Comparison of ENCODE assay signal across 1 cellular context in genomic region chr3:61045169-61045568, GRCh38.
DNase-seq lines count a peak whose midpoint lies in the region; ATAC-seq, FAIRE-seq and TF ChIP-seq lines count a peak whose summit lies in the region.
"Not testable (repeated sequence)": the region's sequence is repeated elsewhere in the genome, so short reads cannot be mapped to it uniquely, and the experiment has no call there.

No MANE protein-coding gene starts in this region.

- not testable (repeated sequence) for H3K36me3 ChIP-seq in HepG2 (replicated peaks in 1 of 2; ENCODE audit: control insufficient read depth in 1 of 2, insufficient read depth in 2 of 2, low read length in 2 of 2)

- H3K4me3 ChIP-seq in HepG2 (replicated peaks in 1 of 3; ENCODE audit: insufficient read depth in 1 of 3, low read depth in 2 of 3, low read length in 3 of 3): not testable (repeated sequence)

- not testable (repeated sequence) for TF ChIP-seq CTCF in HepG2 (CRISPR knock-in tag; IDR thresholded peaks at IDR 0.05)

- ATAC-seq in HepG2: not testable (repeated sequence)

- not testable (repeated sequence) for FAIRE-seq in HepG2 (lab: Jason Lieb, UNC)

- not testable (repeated sequence) for H3K4me1 ChIP-seq in HepG2 (ENCODE audit: insufficient read depth, low read length)

- not testable (repeated sequence) for H2AFZ ChIP-seq in HepG2 (ENCODE audit: low read length)

- not testable (repeated sequence) for H3K79me2 ChIP-seq in HepG2 (ENCODE audit: insufficient read depth, low read length)

- TF ChIP-seq EP300 in HepG2 (IDR thresholded peaks at IDR 0.05; ENCODE audit: low read depth in 2 of 2, low read length in 2 of 2); HepG2 (CRISPR knock-in tag; IDR thresholded peaks at IDR 0.05; ENCODE audit: borderline replicate concordance): not testable (repeated sequence)

- not testable (repeated sequence) for H3K9ac ChIP-seq in HepG2 (ENCODE audit: insufficient read depth, low read depth, low read length)

- in situ Hi-C loops in HepG2 (cut with HindIII; ENCODE audit: extremely low pct_ligation_motif_present, low pct_unique_long_range_greater_than_20kb): not testable (repeated sequence)

- POLR2A ChIA-PET in HepG2 (lab: Yijun Ruan, JAX): not testable (repeated sequence)

- not testable (repeated sequence) for DNase-seq in HepG2 (ENCODE audit: low spot score)

- H3K4me2 ChIP-seq in HepG2 (ENCODE audit: low read depth, low read length): not testable (repeated sequence)

- CTCF ChIA-PET in HepG2 (lab: Yijun Ruan, JAX; ENCODE audit: low intra/inter-chr PET ratio, low total read pairs): not testable (repeated sequence)

- H3K9me3 ChIP-seq in HepG2 (ENCODE audit: low read length): not testable (repeated sequence)

- not testable (repeated sequence) for H3K27ac ChIP-seq in HepG2 (ENCODE audit: extremely low read length, insufficient read depth, low read length)

- not testable (repeated sequence) for H4K20me1 ChIP-seq in HepG2 (ENCODE audit: insufficient read depth, low read length)

- H3K27me3 ChIP-seq in HepG2 (ENCODE audit: control insufficient read depth in 1 of 2, insufficient read depth in 2 of 2, low read length in 2 of 2): not testable (repeated sequence)

- not testable (repeated sequence) for TF ChIP-seq POLR2A in HepG2 (IDR thresholded peaks at IDR 0.05; ENCODE audit: insufficient read depth in 1 of 2, low read depth in 2 of 2, low read length in 2 of 2)

- not testable (repeated sequence) for BruUV-seq in HepG2 (replicated peaks; lab: Mats Ljungman, UMichigan)

- not testable (repeated sequence) for TF ChIP-seq RAD21 in HepG2 (CRISPR knock-in tag; IDR thresholded peaks at IDR 0.05)

- 19% methylated on average over 1 of the region's 1 CpG for WGBS in HepG2 (ENCODE audit: low lambda C conversion rate)

- intact Hi-C loops in HepG2 (cut with micrococcal nuclease; ENCODE audit: unreplicated experiment): not testable (repeated sequence)

TF ChIP-seq in HepG2, 621 proteins besides CTCF, POLR2A, EP300 and RAD21:
- 0 out of 2 replicates have a peak, but pooled peaks have one; percentile 14 for TF ChIP-seq TCF7 (IDR thresholded peaks at IDR 0.05; ENCODE audit: low read depth)
- peak; percentile 56 for TF ChIP-seq ARID5B (CRISPR knock-in tag; IDR thresholded peaks at IDR 0.05)
- 0 out of 2 replicates have a peak, but pooled peaks have one; percentile 16 for TF ChIP-seq GATAD2A (CRISPR knock-in tag; IDR thresholded peaks at IDR 0.05)
- not testable (repeated sequence) for TF ChIP-seq SOX13, FOXP1 (IDR thresholded peaks at IDR 0.05)
- peak in 1 of 2 experiments; percentile 24; a peak in 1 of 4 replicates for TF ChIP-seq SOX13 (CRISPR knock-in tag; conservative IDR thresholded peaks at IDR 0.05 in 1 of 2, IDR thresholded peaks at IDR 0.05 in 1 of 2)
- peak; percentile 50; the same call in 1 of the 2 replicates for TF ChIP-seq FOXP1 (CRISPR knock-in tag; IDR thresholded peaks at IDR 0.05)
